9 cellular contexts compared by ENCODE assay signal in the genomic region with DNA sequence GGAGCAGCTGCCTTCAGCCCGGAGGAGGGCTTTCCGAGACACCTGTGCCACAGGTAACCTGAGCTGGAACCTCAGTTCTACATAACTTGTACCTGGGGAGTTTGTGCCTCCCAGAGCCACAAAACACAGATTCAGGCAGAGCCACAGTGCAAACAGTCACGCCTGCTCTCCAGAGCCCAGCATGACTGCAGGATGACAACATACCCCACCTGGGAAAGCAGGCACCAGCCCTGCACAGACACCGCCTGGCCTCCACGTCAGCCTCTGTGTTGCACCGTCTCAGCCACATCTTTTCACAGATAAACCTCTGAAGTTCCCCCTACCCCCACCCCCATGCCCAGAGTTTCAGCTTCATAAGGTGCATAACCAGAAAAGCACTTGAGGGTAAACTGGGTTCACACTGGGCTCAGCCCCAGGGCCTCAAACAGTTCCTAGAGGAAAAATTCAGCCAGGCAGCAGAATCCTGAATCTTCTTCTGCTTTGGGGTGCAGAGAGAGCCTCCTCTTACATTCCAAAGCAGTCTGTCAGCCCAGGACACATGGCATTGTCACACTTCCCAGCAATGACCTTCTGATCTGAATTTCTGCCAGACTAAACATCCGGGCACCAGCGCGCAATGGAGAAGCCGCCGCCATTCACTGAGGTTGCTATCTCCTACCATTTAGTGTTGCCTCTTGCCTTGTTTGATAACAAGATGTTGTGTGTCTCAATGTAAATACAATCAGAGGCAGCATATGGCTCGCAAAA.
A peak's percentile ranks its signal among the peaks of the same experiment; 100 is the strongest.
DNase-seq lines count a peak whose midpoint lies in the region; ATAC-seq and TF ChIP-seq lines count a peak whose summit lies in the region.
"Had no signal": no experiment of that assay in that cellular context is flagged by ENCODE, and none has a peak within 500 bp of the region (broad histone marks: within the 10 kb centered on the region; RNA-seq: fewer than 3 reads in every experiment).

No MANE protein-coding gene starts in this region.

- DNase-seq in HCEC 1CT (peak; percentile 24), NCI-H774 (lab: John Stamatoyannopoulos, UW) (peak; percentile 62), foreskin fibroblast (peak; percentile 65 to 80), inferior parietal cortex (ENCODE audit: extremely low spot score) (no peak), KG1 (lab: John Stamatoyannopoulos, UW) (no peak)
- DNase-seq: GOT3 had no signal

- H3K4me3 ChIP-seq in foreskin fibroblast (ENCODE audit: low read depth in 1 of 2, low read length in 2 of 2) (no peak overlapping the region), parathyroid adenoma (ENCODE audit: low read depth, low read length) (no peak overlapping the region)

- no peak overlapping the region for H3K9ac ChIP-seq in parathyroid adenoma

- H3K4me1 ChIP-seq in parathyroid adenoma: peaks cover 6% of the 10 kb centered on the region

- peak overlapping the region; percentile 19 for H3K27ac ChIP-seq in parathyroid adenoma

- H3K36me3 ChIP-seq in parathyroid adenoma (ENCODE audit: control insufficient read depth, insufficient read depth, low read length): no peaks in the 10 kb centered on the region

- no peaks in the 10 kb centered on the region for H3K9me3 ChIP-seq in parathyroid adenoma (ENCODE audit: control insufficient read depth, low read length)

- TF ChIP-seq CTCF in foreskin fibroblast (IDR thresholded peaks at IDR 0.05; ENCODE audit: low read depth, low read length): no peak
- no peak for TF ChIP-seq CTCF in parathyroid adenoma (IDR thresholded peaks at IDR 0.05)

- H3K79me2 ChIP-seq in parathyroid adenoma: no peaks in the 10 kb centered on the region

- H2AFZ ChIP-seq in parathyroid adenoma: no peak overlapping the region

- no peaks in the 10 kb centered on the region for H3K27me3 ChIP-seq in parathyroid adenoma (ENCODE audit: control insufficient read depth, insufficient read depth, low read length)

- no peak overlapping the region for H3K4me2 ChIP-seq in parathyroid adenoma (ENCODE audit: low read length)

- ATAC-seq in HG02884 (IDR thresholded peaks at IDR 0.05; ENCODE audit: unreplicated experiment): no peak
- no peak for ATAC-seq in HG02610 (IDR thresholded peaks at IDR 0.05; ENCODE audit: unreplicated experiment)

Comparison
In these comparisons a context has a peak if more than half of its experiments do, and no peak if none do; other contexts are left out.
1. DNase-seq: peak in HCEC 1CT (single experiment), NCI-H774 (single experiment) and foreskin fibroblast (2 of 2); none in inferior parietal cortex (single experiment) and KG1 (single experiment).